25 cellular contexts compared by ENCODE assay signal in genomic region chr10:51911721-51912120, GRCh38.
"Had no signal": no experiment of that assay in that cellular context is flagged by ENCODE, and none has a peak within 500 bp of the region (broad histone marks: within the 10 kb centered on the region; RNA-seq: fewer than 3 reads in every experiment).

No MANE protein-coding gene starts in this region.

- H3K4me1 Mint-ChIP-seq: naive thymus-derived CD4-positive, alpha-beta T cell; stimulated activated effector memory CD8-positive, alpha-beta T cell treated with anti-CD3 and anti-CD28 coated beads, Interleukin-12 subunit alpha, Interleukin-12 subunit beta, amount 100 ng/mL, for 72 hours had no signal

- H3K27ac Mint-ChIP-seq: activated naive CD4-positive, alpha-beta T cell treated with anti-CD3 and anti-CD28 coated beads, Interleukin-2, amount 50 U/mL, for 72 hours; activated T-cell treated with anti-CD3 and anti-CD28 coated beads, Interleukin-2, amount 50 U/mL, for 72 hours; naive thymus-derived CD4-positive, alpha-beta T cell; stimulated activated effector memory CD8-positive, alpha-beta T cell treated with anti-CD3 and anti-CD28 coated beads, Interleukin-12 subunit alpha, Interleukin-12 subunit beta, amount 100 ng/mL, for 72 hours; stimulated activated naive CD8-positive, alpha-beta T cell treated with anti-CD3 and anti-CD28 coated beads, Interleukin-15, Interleukin-2, amounts not matched to agents 100 ng/mL and 50 ng/mL, for 24 hours had no signal

- H3K4me3 Mint-ChIP-seq: activated T-cell treated with anti-CD3 and anti-CD28 coated beads, Interleukin-2, amount 50 U/mL, for 72 hours; naive thymus-derived CD4-positive, alpha-beta T cell; stimulated activated effector memory CD8-positive, alpha-beta T cell treated with anti-CD3 and anti-CD28 coated beads, Interleukin-12 subunit alpha, Interleukin-12 subunit beta, amount 100 ng/mL, for 72 hours; stimulated activated naive CD8-positive, alpha-beta T cell treated with anti-CD3 and anti-CD28 coated beads, Interleukin-15, Interleukin-2, amounts not matched to agents 100 ng/mL and 50 ng/mL, for 24 hours had no signal

- H3K36me3 ChIP-seq: esophagus squamous epithelium, heart right ventricle, right lobe of liver, thoracic aorta, vagina had no signal

- DNase-seq: activated CD4-positive, alpha-beta T cell treated with anti-CD3 and anti-CD28 coated beads for 4 hours; activated CD4-positive, alpha-beta T cell treated with anti-CD3 and anti-CD28 coated beads, Interleukin-2, amount 50 U/mL, for 4 hours; activated naive CD4-positive, alpha-beta T cell; activated T-cell treated with anti-CD3 and anti-CD28 coated beads for 4 hours; activated T-cell treated with anti-CD3 and anti-CD28 coated beads, Interleukin-2, amount 50 U/mL, for 72 hours; dermis blood vessel endothelial cell; effector CD4-positive, alpha-beta T cell; esophagus squamous epithelium; foreskin melanocyte; heart right ventricle; left ventricle myocardium superior; naive thymus-derived CD4-positive, alpha-beta T cell; right lobe of liver; stimulated activated CD4-positive, alpha-beta T cell treated with anti-CD3 and anti-CD28 coated beads, Interleukin-4, amount 100 ng/mL, for 24 hours; T-helper 1 cell; trophoblast cell had no signal

- H3K4me1 ChIP-seq: esophagus squamous epithelium, right lobe of liver had no signal

- H3K27me3 Mint-ChIP-seq: stimulated activated naive CD8-positive, alpha-beta T cell treated with anti-CD3 and anti-CD28 coated beads, Interleukin-15, Interleukin-2, amounts not matched to agents 100 ng/mL and 50 ng/mL, for 24 hours had no signal

- H3K27ac ChIP-seq: epithelial cell of prostate, esophagus squamous epithelium, right lobe of liver, skin epidermis, vagina had no signal

- H3K9me3 Mint-ChIP-seq: activated naive CD4-positive, alpha-beta T cell treated with anti-CD3 and anti-CD28 coated beads, Interleukin-2, amount 50 U/mL, for 72 hours; activated T-cell treated with anti-CD3 and anti-CD28 coated beads, Interleukin-2, amount 50 U/mL, for 72 hours; naive thymus-derived CD4-positive, alpha-beta T cell; stimulated activated effector memory CD8-positive, alpha-beta T cell treated with anti-CD3 and anti-CD28 coated beads, Interleukin-12 subunit alpha, Interleukin-12 subunit beta, amount 100 ng/mL, for 72 hours; stimulated activated naive CD8-positive, alpha-beta T cell treated with anti-CD3 and anti-CD28 coated beads, Interleukin-15, Interleukin-2, amounts not matched to agents 100 ng/mL and 50 ng/mL, for 24 hours had no signal

- H3K9me3 ChIP-seq: esophagus squamous epithelium, heart right ventricle, right lobe of liver, thoracic aorta, vagina had no signal

- H3K36me3 Mint-ChIP-seq: activated naive CD4-positive, alpha-beta T cell treated with anti-CD3 and anti-CD28 coated beads, Interleukin-2, amount 50 U/mL, for 72 hours; naive thymus-derived CD4-positive, alpha-beta T cell; stimulated activated effector memory CD8-positive, alpha-beta T cell treated with anti-CD3 and anti-CD28 coated beads, Interleukin-12 subunit alpha, Interleukin-12 subunit beta, amount 100 ng/mL, for 72 hours had no signal

- FAIRE-seq: colon, islet of Langerhans had no signal

- H3K27me3 ChIP-seq: esophagus squamous epithelium, heart right ventricle, right lobe of liver, vagina had no signal

- H3K4me3 ChIP-seq: esophagus squamous epithelium, heart right ventricle, right lobe of liver, skin epidermis, thoracic aorta, vagina had no signal
